26 cellular contexts compared by ENCODE assay signal in genomic region chr7:34057956-34058355, GRCh38.
DNase-seq lines count a peak whose midpoint lies in the region; ATAC-seq, FAIRE-seq and TF ChIP-seq lines count a peak whose summit lies in the region.
"Had no signal": no experiment of that assay in that cellular context is flagged by ENCODE, and none has a peak within 500 bp of the region (broad histone marks: within the 10 kb centered on the region; RNA-seq: fewer than 3 reads in every experiment).

No MANE protein-coding gene starts in this region.

- no peak overlapping the region for H3K18ac ChIP-seq in H1 (ENCODE audit: extremely low read depth, low read length)

- H3K79me1 ChIP-seq in H1 (ENCODE audit: low read depth, low read length): no peaks in the 10 kb centered on the region; the same call in 1 of the 2 replicates

- WGBS in H1 (ENCODE audit: extremely low coverage in 1 of 2, insufficient coverage in 1 of 2, insufficient read length in 1 of 2, insufficient replicate concordance in 2 of 2, low coverage in 1 of 2, low lambda C conversion rate in 2 of 2, missing lambda C conversion rate in 1 of 2), 2 experiments: 88% methylated on average over 5 of the region's 5 CpGs; no CpG with 5 or more reads in 1 of the 2 experiments

- H4K8ac ChIP-seq in H1 (ENCODE audit: extremely low read depth, insufficient read depth, low read length): no peak overlapping the region; the same call in 1 of the 2 replicates

- H3K27ac ChIP-seq in H1 (ENCODE audit: low read depth, low read length): no peak overlapping the region
- H3K27ac ChIP-seq: parathyroid adenoma, right atrium auricular region, RWPE1, transverse colon had no signal

- no peak overlapping the region for H3K4ac ChIP-seq in H1 (replicated peaks; ENCODE audit: insufficient read length, low read depth, low read length)

- CTCF ChIA-PET in H1 (lab: Charles Lee; ENCODE audit: partially characterized antibody): interaction anchor here (1.0 to 2.7 kb wide), 8 partner anchors 9 to 77 kb away, joined by 3 to 19 read pairs (median 4); no protein-coding TSS in a partner anchor
- CTCF ChIA-PET in activated CD8-positive, alpha-beta memory T cell treated with anti-CD3 and anti-CD28 coated beads, Interleukin-2, amount 10 ng/mL, durations not matched to agents 7 days and 5 days (lab: Charles Lee): no interaction called here

- no peak for TF ChIP-seq CTCF in H1 (IDR thresholded peaks at IDR 0.05; ENCODE audit: control extremely low read depth in 1 of 3, insufficient read depth in 1 of 3, low read depth in 1 of 3, low read length in 3 of 3)

- H3K4me1 ChIP-seq in H1 (replicated peaks in 1 of 4; ENCODE audit: control insufficient read depth in 3 of 4, insufficient read depth in 4 of 4, low read length in 3 of 4): peaks cover 3 to 21% (median 12%) of the 10 kb centered on the region in 4 experiments; a peak in 6 of 7 replicates
- H3K4me1 ChIP-seq: spleen, transverse colon had no signal

- H3K4me3 ChIP-seq in H1 (ENCODE audit: extremely low read depth in 1 of 4, insufficient read depth in 2 of 4, low read depth in 3 of 4, low read length in 4 of 4): no peak overlapping the region
- H3K4me3 ChIP-seq: lung, right atrium auricular region, spleen, transverse colon had no signal

- H3K9ac ChIP-seq in H1 (replicated peaks in 1 of 4; ENCODE audit: extremely low read depth in 1 of 4, low read depth in 3 of 4, low read length in 3 of 4): no peak overlapping the region
- H3K9ac ChIP-seq: parathyroid adenoma had no signal

- TF ChIP-seq POLR2A in H1 (IDR thresholded peaks at IDR 0.05; ENCODE audit: control extremely low read depth in 1 of 2, low read depth in 2 of 2, low read length in 2 of 2): no peak

- no peak overlapping the region for H2AK5ac ChIP-seq in H1 (ENCODE audit: low read depth, low read length)

- H2BK120ac ChIP-seq in H1 (replicated peaks; ENCODE audit: low read depth, low read length): no peak overlapping the region

- no peaks in the 10 kb centered on the region for H3K36me3 Mint-ChIP-seq in activated CD8-positive, alpha-beta memory T cell treated with anti-CD3 and anti-CD28 coated beads, Interleukin-2, amount 10 ng/mL, durations not matched to agents 7 days and 5 days
- H3K36me3 Mint-ChIP-seq: activated CD4-positive, alpha-beta memory T cell treated with anti-CD3 and anti-CD28 coated beads for 36 hours; activated naive CD8-positive, alpha-beta T cell treated with anti-CD3 and anti-CD28 coated beads, Interleukin-2, amount 10 ng/mL, durations not matched to agents 7 days and 5 days; IgD-negative memory B cell had no signal

- no peaks in the 10 kb centered on the region for H3K27me3 ChIP-seq in H1 (replicated peaks in 1 of 4; ENCODE audit: control insufficient read depth in 3 of 4, extremely low read depth in 1 of 4, insufficient read depth in 3 of 4, low read length in 3 of 4)
- H3K27me3 ChIP-seq: right atrium auricular region, spleen, transverse colon had no signal

- H3K4me2 ChIP-seq in H1 (ENCODE audit: insufficient read depth in 1 of 2, low read depth in 2 of 2, low read length in 2 of 2): no peak overlapping the region

- H3K27me3 Mint-ChIP-seq in activated CD8-positive, alpha-beta memory T cell treated with anti-CD3 and anti-CD28 coated beads, Interleukin-2, amount 10 ng/mL, durations not matched to agents 7 days and 5 days: no peaks in the 10 kb centered on the region
- H3K27me3 Mint-ChIP-seq: activated CD4-positive, alpha-beta memory T cell treated with anti-CD3 and anti-CD28 coated beads for 36 hours; activated naive CD8-positive, alpha-beta T cell treated with anti-CD3 and anti-CD28 coated beads, Interleukin-2, amount 10 ng/mL, durations not matched to agents 7 days and 5 days; CD4-positive, alpha-beta T cell; central memory CD8-positive, alpha-beta T cell; IgD-negative memory B cell had no signal

- POLR2A ChIA-PET in H1 (lab: Charles Lee; ENCODE audit: partially characterized antibody): interaction anchor here (0.7 to 1.4 kb wide), 2 partner anchors 9 kb away, joined by 3 read pairs; no protein-coding TSS in a partner anchor

- no peak overlapping the region for H2BK20ac ChIP-seq in H1 (ENCODE audit: low read length)

- no peak overlapping the region for H3K4me3 Mint-ChIP-seq in activated CD8-positive, alpha-beta memory T cell treated with anti-CD3 and anti-CD28 coated beads, Interleukin-2, amount 10 ng/mL, durations not matched to agents 7 days and 5 days
- H3K4me3 Mint-ChIP-seq: activated CD4-positive, alpha-beta memory T cell treated with anti-CD3 and anti-CD28 coated beads for 36 hours; activated naive CD8-positive, alpha-beta T cell treated with anti-CD3 and anti-CD28 coated beads, Interleukin-2, amount 10 ng/mL, durations not matched to agents 7 days and 5 days; CD4-positive, alpha-beta T cell; central memory CD8-positive, alpha-beta T cell; H9; IgD-negative memory B cell had no signal

- H3K36me3 ChIP-seq in H1 (ENCODE audit: control insufficient read depth in 2 of 4, insufficient read depth in 4 of 4, low read length in 3 of 4): no peaks in the 10 kb centered on the region
- H3K36me3 ChIP-seq: right atrium auricular region, spleen, transverse colon had no signal

- H2BK15ac ChIP-seq in H1 (ENCODE audit: low read length): no peak overlapping the region

- no peak overlapping the region for H4K5ac ChIP-seq in H1 (ENCODE audit: insufficient read length, low read depth, low read length)

- H3K27ac Mint-ChIP-seq in activated CD8-positive, alpha-beta memory T cell treated with anti-CD3 and anti-CD28 coated beads, Interleukin-2, amount 10 ng/mL, durations not matched to agents 7 days and 5 days: no peak overlapping the region
- H3K27ac Mint-ChIP-seq: activated CD4-positive, alpha-beta memory T cell treated with anti-CD3 and anti-CD28 coated beads for 36 hours; activated naive CD8-positive, alpha-beta T cell treated with anti-CD3 and anti-CD28 coated beads, Interleukin-2, amount 10 ng/mL, durations not matched to agents 7 days and 5 days; CD4-positive, alpha-beta T cell; IgD-negative memory B cell had no signal

- no peak overlapping the region for H3K56ac ChIP-seq in H1 (replicated peaks; ENCODE audit: insufficient read length, low read depth, low read length)

- DNase-seq in EH (ENCODE audit: low read depth) (peak; percentile 34), NCI-H1694 treated with DMSO at 0.1 percent for 48 hours (lab: John Stamatoyannopoulos, UW) (peak; percentile 81), H1 (ENCODE audit: low read depth in 1 of 2, low spot score in 2 of 2) (no peak), renal cortical epithelial cell (ENCODE audit: low read depth) (peak; percentile 20), activated gamma-delta T cell treated with Interleukin-2 at 50 U/mL for 16 hours (no peak)
- DNase-seq in activated CD8-positive, alpha-beta memory T cell treated with anti-CD3 and anti-CD28 coated beads for 24 hours: no peak
- no peak for DNase-seq in activated CD8-positive, alpha-beta memory T cell treated with anti-CD3 and anti-CD28 coated beads, Interleukin-2, amount 10 ng/mL, durations not matched to agents 7 days and 5 days
- DNase-seq: activated CD4-positive, alpha-beta memory T cell treated with anti-CD3 and anti-CD28 coated beads for 36 hours; activated naive CD8-positive, alpha-beta T cell treated with anti-CD3 and anti-CD28 coated beads, Interleukin-2, amount 10 ng/mL, durations not matched to agents 7 days and 5 days; CD4-positive, alpha-beta T cell; H9; kidney; NCI-H1105 treated with DMSO at 0.1 percent for 48 hours; NCI-H2081; spleen; stimulated activated CD4-positive, alpha-beta T cell treated with anti-CD3 and anti-CD28 coated beads, Interleukin-4, amount 100 ng/mL, for 1 hour; transverse colon had no signal

- no peak overlapping the region for H2BK12ac ChIP-seq in H1 (ENCODE audit: low read depth, low read length)

- H2AFZ ChIP-seq in H1 (ENCODE audit: low read length): no peak overlapping the region

- no peak for TF ChIP-seq RAD21 in H1 (IDR thresholded peaks at IDR 0.05 in 1 of 2, conservative IDR thresholded peaks at IDR 0.05 in 1 of 2; ENCODE audit: low read depth in 2 of 2, low read length in 2 of 2)

- H2BK5ac ChIP-seq in H1 (ENCODE audit: low read depth, low read length): no peak overlapping the region

- no peak for ATAC-seq in activated CD8-positive, alpha-beta memory T cell treated with anti-CD3 and anti-CD28 coated beads, Interleukin-2, amount 10 ng/mL, durations not matched to agents 7 days and 5 days
- ATAC-seq: activated CD4-positive, CD25-positive, alpha-beta regulatory T cell treated with anti-CD3 and anti-CD28 coated beads, Interleukin-2, amount 50 U/mL, for 24 hours had no signal

- no peak overlapping the region for H3K23ac ChIP-seq in H1 (ENCODE audit: insufficient read length)

- H3K9me3 ChIP-seq in H1 (ENCODE audit: insufficient read depth in 2 of 2, low read depth in 1 of 2, low read length in 1 of 2): no peaks in the 10 kb centered on the region
- H3K9me3 ChIP-seq: right atrium auricular region, spleen, transverse colon had no signal

- H3K23me2 ChIP-seq in H1 (ENCODE audit: low read depth, low read length): no peaks in the 10 kb centered on the region; the same call in 1 of the 2 replicates

- no peak for TF ChIP-seq EP300 in H1 (IDR thresholded peaks at IDR 0.05; ENCODE audit: borderline replicate concordance in 1 of 2, low read depth in 2 of 2, low read length in 2 of 2)

- no peaks in the 10 kb centered on the region for H3K4me1 Mint-ChIP-seq in activated CD8-positive, alpha-beta memory T cell treated with anti-CD3 and anti-CD28 coated beads, Interleukin-2, amount 10 ng/mL, durations not matched to agents 7 days and 5 days
- H3K4me1 Mint-ChIP-seq: activated naive CD8-positive, alpha-beta T cell treated with anti-CD3 and anti-CD28 coated beads, Interleukin-2, amount 10 ng/mL, durations not matched to agents 7 days and 5 days; central memory CD8-positive, alpha-beta T cell; IgD-negative memory B cell had no signal

- H3K14ac ChIP-seq in H1 (ENCODE audit: insufficient read length): no peak overlapping the region

- H3K79me2 ChIP-seq in H1 (ENCODE audit: control insufficient read depth in 1 of 2, insufficient read depth in 2 of 2, low read length in 2 of 2): no peaks in the 10 kb centered on the region
- H3K79me2 ChIP-seq: parathyroid adenoma had no signal

- no peak overlapping the region for H4K91ac ChIP-seq in H1 (replicated peaks; ENCODE audit: insufficient read length, low read length)

- H3K9me3 Mint-ChIP-seq in activated CD8-positive, alpha-beta memory T cell treated with anti-CD3 and anti-CD28 coated beads, Interleukin-2, amount 10 ng/mL, durations not matched to agents 7 days and 5 days (ENCODE audit: low read depth): no peaks in the 10 kb centered on the region
- H3K9me3 Mint-ChIP-seq: activated CD4-positive, alpha-beta memory T cell treated with anti-CD3 and anti-CD28 coated beads for 36 hours; activated naive CD8-positive, alpha-beta T cell treated with anti-CD3 and anti-CD28 coated beads, Interleukin-2, amount 10 ng/mL, durations not matched to agents 7 days and 5 days; CD4-positive, alpha-beta T cell; central memory CD8-positive, alpha-beta T cell; H9 had no signal

- no peaks in the 10 kb centered on the region for H4K20me1 ChIP-seq in H1 (replicated peaks in 1 of 2; ENCODE audit: control insufficient read depth in 1 of 2, insufficient read depth in 2 of 2, low read length in 2 of 2)

- FAIRE-seq in H1 (lab: Jason Lieb, UNC): no peak
- FAIRE-seq: endothelial cell of umbilical vein, GM12892, kidney had no signal

TF ChIP-seq in H1, 55 proteins besides CTCF, POLR2A, EP300 and RAD21:
- TF ChIP-seq CEBPB (IDR thresholded peaks at IDR 0.05; ENCODE audit: low read depth, low read length) (peak; percentile 66), CBX8 (IDR thresholded peaks at IDR 0.05; ENCODE audit: borderline replicate concordance, low read depth, low read length) (no peak)

Comparison
In these comparisons a context has a peak if more than half of its experiments do, and no peak if none do; other contexts are left out.
1. DNase-seq: peak in EH (single experiment), NCI-H1694 treated with DMSO at 0.1 percent for 48 hours (single experiment) and renal cortical epithelial cell (single experiment); none in H1 (0 of 2), activated CD8-positive, alpha-beta memory T cell treated with anti-CD3 and anti-CD28 coated beads for 24 hours (single experiment), activated gamma-delta T cell treated with Interleukin-2 at 50 U/mL for 16 hours (single experiment) and activated CD8-positive, alpha-beta memory T cell treated with anti-CD3 and anti-CD28 coated beads, Interleukin-2, amount 10 ng/mL, durations not matched to agents 7 days and 5 days (single experiment).